In genomic region chr16:47018223-47018891, GRCh38 we compare ENCODE assay signal across 8 cellular contexts. TPM values are rescaled to one million over a fixed set of nuclear protein-coding genes. Genes with fewer than 3 reads are reported as not detected.
DNase-seq lines count a peak whose midpoint lies in the region; ATAC-seq lines count a peak whose summit lies in the region.

No MANE protein-coding gene starts in this region.

- ATAC-seq in GM18873 (IDR thresholded peaks at IDR 0.05; ENCODE audit: low FRiP score, unreplicated experiment) (peak; percentile 100), HG02981 (IDR thresholded peaks at IDR 0.05; ENCODE audit: unreplicated experiment) (peak; percentile 99), left ventricle myocardium superior (peak; percentile 76)

- DNase-seq in COLO668 (lab: John Stamatoyannopoulos, UW; ENCODE audit: unreplicated experiment) (peak; percentile 35), NCI-H345 (lab: John Stamatoyannopoulos, UW) (peak; percentile 14), left ventricle myocardium superior (no peak), putamen (ENCODE audit: low spot score) (no peak)
- peak; percentile 31 for DNase-seq in activated T-cell treated with anti-CD3 and anti-CD28 coated beads, Interleukin-2, amount 50 U/mL, for 1 hour
- DNase-seq in stimulated activated CD4-positive, alpha-beta T cell treated with anti-CD3 and anti-CD28 coated beads, Interleukin-4, amount 100 ng/mL, for 1 hour = peak; percentile 27

- intact Hi-C loops in left ventricle myocardium superior (cut with micrococcal nuclease) = no loop called here

RNA-seq across cellular contexts. Expression of gene DNAJA2, which starts 44.9 kb away (rescaled TPM):
- total RNA-seq in left ventricle myocardium superior = 97.2 TPM

Comparison
In these comparisons a context has a peak if more than half of its experiments do, and no peak if none do; other contexts are left out.
1. DNase-seq: peak in COLO668 (single experiment), NCI-H345 (single experiment), activated T-cell treated with anti-CD3 and anti-CD28 coated beads, Interleukin-2, amount 50 U/mL, for 1 hour (single experiment) and stimulated activated CD4-positive, alpha-beta T cell treated with anti-CD3 and anti-CD28 coated beads, Interleukin-4, amount 100 ng/mL, for 1 hour (single experiment); none in left ventricle myocardium superior (single experiment) and putamen (single experiment).
2. Peak in every context shown above with its lines, with median percentiles within 50 percentile points of each other: ATAC-seq.